In the genomic region with DNA sequence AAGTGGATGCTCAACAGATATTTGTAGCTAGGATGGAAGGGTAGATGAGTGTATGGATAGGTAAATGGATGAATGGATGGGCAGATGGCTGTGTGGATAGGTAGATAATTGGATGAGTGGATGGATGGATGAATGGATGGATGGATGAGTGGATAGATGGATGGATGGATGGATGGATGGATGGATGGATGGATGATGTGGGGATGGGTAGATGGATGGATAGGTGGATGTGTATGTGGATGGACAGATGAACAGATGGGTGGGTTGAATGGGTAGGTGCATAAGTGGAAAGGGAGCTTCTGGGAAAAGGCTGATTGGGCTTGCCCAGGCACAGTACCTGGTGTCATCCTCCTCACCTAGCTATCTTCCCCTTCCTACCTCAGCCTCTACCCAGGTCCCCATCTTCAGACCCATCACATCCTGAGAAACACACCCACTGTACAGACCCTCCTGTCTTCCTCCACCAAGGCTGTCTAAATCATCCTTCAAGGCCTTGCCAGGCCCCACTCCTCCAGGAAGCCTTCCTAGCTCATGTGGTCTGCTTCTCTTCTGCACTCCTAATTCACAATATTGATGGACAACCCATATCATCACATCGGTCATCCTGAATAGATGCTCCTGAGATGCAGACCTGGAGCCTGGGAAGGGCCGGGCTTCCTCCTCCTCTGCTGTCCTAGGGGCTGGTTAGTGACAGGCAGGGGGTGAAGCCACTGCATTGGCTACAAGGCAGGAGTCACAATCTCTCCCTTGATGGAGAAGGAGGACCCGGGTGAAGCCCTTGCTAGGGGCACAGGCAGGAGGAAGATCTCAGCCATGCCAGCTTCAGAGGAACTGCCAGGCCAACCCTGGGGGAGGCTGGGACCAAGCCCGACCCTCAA, we compare ENCODE assay signal across 13 cellular contexts. TPM values are rescaled to one million over a fixed set of nuclear protein-coding genes. Genes with fewer than 3 reads are reported as not detected.
A peak's percentile ranks its signal among the peaks of the same experiment; 100 is the strongest.
DNase-seq lines count a peak whose midpoint lies in the region; ATAC-seq, FAIRE-seq and TF ChIP-seq lines count a peak whose summit lies in the region.
"Had no signal": no experiment of that assay in that cellular context is flagged by ENCODE, and none has a peak within 500 bp of the region (broad histone marks: within the 10 kb centered on the region; RNA-seq: fewer than 3 reads in every experiment).

No MANE protein-coding gene starts in this region.

- no peak overlapping the region for H4K91ac ChIP-seq in neuronal stem cell (ENCODE audit: low read depth, low read length, poor library complexity)

- H3K36me3 ChIP-seq in esophagus muscularis mucosa: no peaks in the 10 kb centered on the region
- no peaks in the 10 kb centered on the region for H3K36me3 ChIP-seq in neuronal stem cell (replicated peaks in 1 of 2; ENCODE audit: control insufficient read depth in 2 of 2, insufficient read depth in 2 of 2, low read length in 2 of 2)
- no peaks in the 10 kb centered on the region for H3K36me3 ChIP-seq in CD8-positive, alpha-beta T cell (ENCODE audit: insufficient read depth, low read length)

- peak overlapping the region; percentile 13 for H3K14ac ChIP-seq in neuronal stem cell (ENCODE audit: low read length)

- peaks cover 10% of the 10 kb centered on the region for H3K4me1 Mint-ChIP-seq in CD8-positive, alpha-beta T cell (ENCODE audit: low read depth)

- no peak overlapping the region for H2BK5ac ChIP-seq in neuronal stem cell (ENCODE audit: low read length)

- H3K4me1 ChIP-seq in esophagus muscularis mucosa: peaks cover 20 to 29% (median 23%) of the 10 kb centered on the region in 4 donors
- H3K4me1 ChIP-seq in neuronal stem cell (ENCODE audit: control insufficient read depth in 2 of 2, insufficient read depth in 1 of 2, low read depth in 1 of 2, low read length in 2 of 2): peaks cover 4 to 7% of the 10 kb centered on the region in 2 donors
- peaks cover 6% of the 10 kb centered on the region for H3K4me1 ChIP-seq in CD8-positive, alpha-beta T cell (ENCODE audit: insufficient read depth, low read length)

- H3K27ac ChIP-seq in esophagus muscularis mucosa (replicated peaks in 1 of 4): peak overlapping the region; percentile 63 to 70 (median 68)
- no peak overlapping the region for H3K27ac ChIP-seq in neuronal stem cell (replicated peaks; ENCODE audit: low read length)
- H3K27ac ChIP-seq in CD8-positive, alpha-beta T cell (ENCODE audit: low read depth, low read length): no peak overlapping the region

- H4K8ac ChIP-seq in neuronal stem cell (ENCODE audit: low read depth, low read length): no peak overlapping the region

- peak; percentile 6 for DNase-seq in activated T-cell treated with anti-CD3 and anti-CD28 coated beads, Interleukin-2, amount 50 U/mL, for 1 hour
- no peak for DNase-seq in activated T-cell treated with anti-CD3 and anti-CD28 coated beads, Interleukin-2, amount 50 U/mL, for 48 hours
- DNase-seq in esophagus muscularis mucosa (ENCODE audit: extremely low spot score): no peak
- no peak for DNase-seq in neuronal stem cell (ENCODE audit: low spot score)
- no peak for DNase-seq in urothelium cell line (ENCODE audit: low spot score)
- DNase-seq in CD8-positive, alpha-beta T cell: no peak
- no peak for DNase-seq in AG08395 (ENCODE audit: low spot score)
- no peak for DNase-seq in dermis blood vessel endothelial cell
- DNase-seq: activated naive CD8-positive, alpha-beta T cell treated with anti-CD3 and anti-CD28 coated beads, Interleukin-2, amount 50 U/mL, for 24 hours; effector memory CD8-positive, alpha-beta T cell; glutamatergic neuron had no signal

- H2AK5ac ChIP-seq in neuronal stem cell (ENCODE audit: low read depth, low read length): no peak overlapping the region

- no peaks in the 10 kb centered on the region for H3K27me3 ChIP-seq in esophagus muscularis mucosa
- H3K27me3 ChIP-seq in neuronal stem cell (ENCODE audit: control insufficient read depth in 3 of 3, insufficient read depth in 3 of 3, low read depth in 1 of 3, low read length in 3 of 3): peaks cover 0 to 3% (median 0%) of the 10 kb centered on the region in 3 experiments
- no peaks in the 10 kb centered on the region for H3K27me3 ChIP-seq in CD8-positive, alpha-beta T cell (ENCODE audit: insufficient read depth, low read length)

- H3K4ac ChIP-seq in neuronal stem cell (ENCODE audit: low read length): no peak overlapping the region

- POLR2A ChIA-PET in CD8-positive, alpha-beta T cell (lab: Charles Lee): no interaction called here

- H2BK12ac ChIP-seq in neuronal stem cell (ENCODE audit: low read length): no peak overlapping the region

- H3K27ac Mint-ChIP-seq in CD8-positive, alpha-beta T cell: no peak overlapping the region
- H3K27ac Mint-ChIP-seq: activated naive CD8-positive, alpha-beta T cell treated with anti-CD3 and anti-CD28 coated beads, Interleukin-2, amount 50 U/mL, for 24 hours; effector memory CD8-positive, alpha-beta T cell; GM23338 had no signal

- H3K79me1 ChIP-seq in neuronal stem cell (ENCODE audit: low read depth, low read length): no peaks in the 10 kb centered on the region

- H3K4me3 ChIP-seq in esophagus muscularis mucosa: peak overlapping the region in 3 of 4 donors; percentile 12 to 24 (median 22)
- H3K4me3 ChIP-seq in neuronal stem cell (ENCODE audit: low read length in 2 of 2): peak overlapping the region in 1 of 2 donors; percentile 18
- no peak overlapping the region for H3K4me3 ChIP-seq in CD8-positive, alpha-beta T cell (ENCODE audit: low read depth, low read length)
- H3K4me3 ChIP-seq: GM23338 had no signal

- H3K27me3 Mint-ChIP-seq in CD8-positive, alpha-beta T cell (ENCODE audit: low read depth): no peaks in the 10 kb centered on the region
- H3K27me3 Mint-ChIP-seq: effector memory CD8-positive, alpha-beta T cell had no signal

- no peak for TF ChIP-seq EP300 in esophagus muscularis mucosa (IDR thresholded peaks at IDR 0.05)

- peaks cover 0 to 11% (median 10%) of the 10 kb centered on the region in 4 donors for H3K9me3 ChIP-seq in esophagus muscularis mucosa
- peaks cover 0 to 12% of the 10 kb centered on the region in 2 donors for H3K9me3 ChIP-seq in neuronal stem cell (replicated peaks in 1 of 2; ENCODE audit: control insufficient read depth in 2 of 2, insufficient read depth in 1 of 2, low read depth in 1 of 2, low read length in 2 of 2)
- H3K9me3 ChIP-seq in CD8-positive, alpha-beta T cell (ENCODE audit: low read length): no peaks in the 10 kb centered on the region

- TF ChIP-seq POLR2A in esophagus muscularis mucosa (IDR thresholded peaks at IDR 0.05; ENCODE audit: low read depth): no peak

- CTCF ChIA-PET in CD8-positive, alpha-beta T cell (lab: Charles Lee): interaction anchor here (2.7 kb wide), 1 partner anchor 13 kb away, joined by 13 read pairs; no protein-coding TSS in a partner anchor

- H3K9ac ChIP-seq in neuronal stem cell (ENCODE audit: low read depth, low read length, poor library complexity): no peak overlapping the region

- H3K36me3 Mint-ChIP-seq in CD8-positive, alpha-beta T cell: no peaks in the 10 kb centered on the region

- H3K23ac ChIP-seq in neuronal stem cell (ENCODE audit: low read depth, low read length, poor library complexity): no peak overlapping the region

- no peak overlapping the region for H2AFZ ChIP-seq in neuronal stem cell (ENCODE audit: low read length)
- H2AFZ ChIP-seq: GM23338 had no signal

- 72% methylated on average over 3 of the region's 4 CpGs for WGBS in esophagus muscularis mucosa
- WGBS in neuronal stem cell (ENCODE audit: extremely low coverage in 2 of 2, insufficient read length in 2 of 2, insufficient replicate concordance in 1 of 2), 2 donors: no CpG with 5 or more reads among the region's 4 CpGs

- no peak overlapping the region for H3K18ac ChIP-seq in neuronal stem cell (ENCODE audit: low read length)

- peak; percentile 55 for FAIRE-seq in urothelium cell line (lab: Jason Lieb, UNC)
- FAIRE-seq: TTC549 had no signal

- ATAC-seq in CD8-positive, alpha-beta T cell: no peak
- ATAC-seq: effector memory CD8-positive, alpha-beta T cell; GM23338 had no signal

- no peak overlapping the region for H2BK15ac ChIP-seq in neuronal stem cell (ENCODE audit: low read length)

- no peak overlapping the region for H3K4me3 Mint-ChIP-seq in CD8-positive, alpha-beta T cell
- H3K4me3 Mint-ChIP-seq: activated naive CD8-positive, alpha-beta T cell treated with anti-CD3 and anti-CD28 coated beads, Interleukin-2, amount 50 U/mL, for 24 hours; effector memory CD8-positive, alpha-beta T cell; GM23338 had no signal

- no peak for TF ChIP-seq CTCF in esophagus muscularis mucosa (IDR thresholded peaks at IDR 0.05)
- no peak for TF ChIP-seq CTCF in CD8-positive, alpha-beta T cell (IDR thresholded peaks at IDR 0.05)

- intact Hi-C loops in esophagus muscularis mucosa (cut with DNase I): no loop called here
- intact Hi-C loops in CD8-positive, alpha-beta T cell (cut with DNase I, micrococcal nuclease): no loop called here

- H3K9me3 Mint-ChIP-seq in CD8-positive, alpha-beta T cell: peaks cover 6% of the 10 kb centered on the region

- H3K4me2 ChIP-seq in neuronal stem cell (ENCODE audit: insufficient read depth, low read length, poor library complexity, severe bottlenecking): no peak overlapping the region
- H3K4me2 ChIP-seq: GM23338 had no signal

- no peak overlapping the region for H2BK120ac ChIP-seq in neuronal stem cell (ENCODE audit: low read depth, low read length)

RNA-seq across cellular contexts. Expression of a gene that starts 49.4 kb away (rescaled TPM):
- total RNA-seq in esophagus muscularis mucosa (10 to 100 TPM; 22.5 to 54.9 (median 40.0) TPM), dermis blood vessel endothelial cell (6.2 and 9.0 TPM in 2 replicates)
- 0.57 TPM for polyA plus RNA-seq in neuronal stem cell (2013, experiment 1 of 2)
- 0.79 TPM for polyA plus RNA-seq in neuronal stem cell (2013, experiment 2 of 2)
- total RNA-seq in CD8-positive, alpha-beta T cell: 100 to 1,000 TPM; 227 to 236 TPM

Comparison
In these comparisons a context has a peak if more than half of its experiments do, and no peak if none do; other contexts are left out.
1. H3K27ac ChIP-seq: peak in esophagus muscularis mucosa (4 of 4); none in neuronal stem cell (single experiment) and CD8-positive, alpha-beta T cell (single experiment).
2. RNA of a gene that starts 49.4 kb away (total RNA-seq): 227 to 236 TPM in CD8-positive, alpha-beta T cell; 22.5 to 54.9 TPM in esophagus muscularis mucosa and 6.2 to 9.0 TPM in dermis blood vessel endothelial cell; every median in the first group is over 4 times any median in the second.